ENCODE assay signal across 3 cellular contexts in genomic region chr7:74048999-74049599, GRCh38.
TF ChIP-seq lines count a peak whose summit lies in the region.

No MANE protein-coding gene starts in this region.

TF ChIP-seq in HEK293, 187 proteins besides CTCF, POLR2A, EP300 and RAD21:
- TF ChIP-seq TSHZ1 (tag by site-specific recombination; IDR thresholded peaks at IDR 0.05; ENCODE audit: borderline replicate concordance) (no peak), ZNF692 (tag by site-specific recombination; IDR thresholded peaks at IDR 0.05) (no peak), ZNF214 (tag by site-specific recombination; IDR thresholded peaks at IDR 0.05; ENCODE audit: borderline replicate concordance) (no peak), ZBTB17 (tag by site-specific recombination; IDR thresholded peaks at IDR 0.05) (peak; percentile 100), ZNF366 (tag by site-specific recombination; conservative IDR thresholded peaks at IDR 0.05) (peak; percentile 98), ZSCAN16 (tag by site-specific recombination; IDR thresholded peaks at IDR 0.05) (no peak)
TF ChIP-seq in HEK293: peak in this region for 2.

TF ChIP-seq in IMR-90, 13 proteins besides CTCF, POLR2A, EP300 and RAD21:
- no peak for TF ChIP-seq RFX5 (IDR thresholded peaks at IDR 0.05; ENCODE audit: low read depth, low read length)
- TF ChIP-seq NFE2L2 (IDR thresholded peaks at IDR 0.05; ENCODE audit: low read depth, low read length): no peak
TF ChIP-seq in IMR-90: peak in this region for 0.

TF ChIP-seq in H1, 55 proteins besides CTCF, POLR2A, EP300 and RAD21:
- TF ChIP-seq CREB1 (IDR thresholded peaks at IDR 0.05): no peak
- no peak for TF ChIP-seq HDAC6 (IDR thresholded peaks at IDR 0.05; ENCODE audit: low read depth, low read length)
- TF ChIP-seq RNF2 (IDR thresholded peaks at IDR 0.05; ENCODE audit: borderline replicate concordance, low read depth, low read length, missing control alignments, poor library complexity, severe bottlenecking): no peak
- no peak for TF ChIP-seq TAF7 (optimal IDR thresholded peaks at IDR 0.05; ENCODE audit: borderline replicate concordance, low read depth, low read length)
TF ChIP-seq in H1: peak in this region for 0.
